In the genomic region with DNA sequence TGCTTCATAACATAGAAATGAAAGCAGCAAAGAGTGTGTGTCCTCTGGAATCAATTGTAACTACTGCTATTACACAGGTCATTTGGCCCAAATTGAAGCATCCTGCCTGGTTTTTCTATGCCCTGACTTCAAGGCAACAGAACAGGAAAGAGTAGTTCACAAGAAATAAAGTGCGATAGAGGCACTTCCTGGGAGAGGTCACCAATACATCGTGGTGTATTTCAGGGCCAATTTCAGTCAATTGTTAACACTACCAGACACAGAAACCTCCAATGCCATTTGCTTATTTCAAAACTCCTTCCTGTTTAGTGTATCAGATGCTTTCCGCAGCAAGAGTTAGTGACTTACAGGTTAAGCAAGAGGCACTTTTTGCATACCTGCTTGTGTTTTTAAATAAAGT, we compare ENCODE assay signal across 22 cellular contexts.
"Had no signal": no experiment of that assay in that cellular context is flagged by ENCODE, and none has a peak within 500 bp of the region (broad histone marks: within the 10 kb centered on the region; RNA-seq: fewer than 3 reads in every experiment).

No MANE protein-coding gene starts in this region.

- H3K27me3 ChIP-seq: MG63 had no signal

- H3K4me3 ChIP-seq: K562, MG63 had no signal

- ATAC-seq: K562 had no signal

- DNase-seq: MG63, NCI-H1092, NCI-H1105 treated with DMSO at 0.1 percent for 48 hours, NCI-H1417 treated with DMSO at 0.1 percent for 48 hours, NCI-H146, NCI-H1694 treated with DMSO at 0.1 percent for 48 hours, NCI-H1930, NCI-H2081, NCI-H2107, NCI-H2171 treated with DMSO at 0.1 percent for 48 hours, NCI-H345, NCI-H446 treated with DMSO at 0.1 percent for 48 hours, NCI-H510A treated with DMSO at 0.1 percent for 48 hours, NCI-H526 treated with DMSO at 0.1 percent for 48 hours, NCI-H748 treated with DMSO at 0.1 percent for 48 hours, SHP77, SK-N-SH, SW 1271 had no signal

- H3K27ac ChIP-seq: KMS-11, RWPE1 had no signal

- H3K9me2 ChIP-seq: SK-N-SH had no signal

- H3K36me3 ChIP-seq: MG63 had no signal

- H3K27ac Mint-ChIP-seq: IgD-negative memory B cell had no signal

- H3K9ac ChIP-seq: KMS-11, SK-N-SH had no signal

- H3K4me3 Mint-ChIP-seq: IgD-negative memory B cell had no signal

- H3K9me3 ChIP-seq: MG63, SK-N-SH had no signal

- H3K4me2 ChIP-seq: KMS-11, SK-N-SH had no signal
